ENCODE assay signal across 26 cellular contexts in genomic region chr7:54969190-54969967, GRCh38. TPM values are rescaled to one million over a fixed set of nuclear protein-coding genes. Genes with fewer than 3 reads are reported as not detected.
DNase-seq lines count a peak whose midpoint lies in the region; ATAC-seq, FAIRE-seq and TF ChIP-seq lines count a peak whose summit lies in the region.
"Had no signal": no experiment of that assay in that cellular context is flagged by ENCODE, and none has a peak within 500 bp of the region (broad histone marks: within the 10 kb centered on the region; RNA-seq: fewer than 3 reads in every experiment).

No MANE protein-coding gene starts in this region.

- dilution Hi-C loops in endothelial cell of umbilical vein (cut with MboI; ENCODE audit: extremely low pct_ligation_motif_present, low sequenced_read_pairs), result no loop called here

- H3K27me3 ChIP-seq in GM23248 (replicated peaks; ENCODE audit: insufficient read depth) (no peaks in the 10 kb centered on the region), PC-9 (ENCODE audit: insufficient read depth, low read depth) (no peaks in the 10 kb centered on the region), endothelial cell of umbilical vein (ENCODE audit: control insufficient read depth in 2 of 2, insufficient read depth in 2 of 2, low read length in 2 of 2) (peaks cover 1 to 21% of the 10 kb centered on the region in 2 experiments), osteoblast (ENCODE audit: insufficient read depth, low read length) (no peaks in the 10 kb centered on the region)
- H3K27me3 ChIP-seq: gastrocnemius medialis, hepatocyte, sigmoid colon, upper lobe of left lung had no signal

- CTCF ChIA-PET in PC-9 (lab: Charles Lee), result no interaction called here
- CTCF ChIA-PET in endothelial cell of umbilical vein (lab: Charles Lee), result interaction anchor here (2.2 kb wide), 1 partner anchor 286 kb away, joined by 5 read pairs; no protein-coding TSS in a partner anchor

- peaks cover 9% of the 10 kb centered on the region for H3K4me1 ChIP-seq in GM23248 (ENCODE audit: insufficient read depth)
- H3K4me1 ChIP-seq in PC-9 (replicated peaks; ENCODE audit: insufficient read depth), result peaks cover 44% of the 10 kb centered on the region
- no peaks in the 10 kb centered on the region for H3K4me1 ChIP-seq in endothelial cell of umbilical vein (ENCODE audit: control insufficient read depth, extremely low read depth, insufficient read depth, low read length)
- H3K4me1 ChIP-seq in osteoblast (ENCODE audit: insufficient read depth, low read length), result peaks cover 9% of the 10 kb centered on the region
- H3K4me1 ChIP-seq: gastrocnemius medialis, upper lobe of left lung had no signal

- in situ Hi-C loops in GM23248 (cut with MboI), result no loop called here

- ATAC-seq in HG02970 (IDR thresholded peaks at IDR 0.05; ENCODE audit: low FRiP score, unreplicated experiment), result no peak
- ATAC-seq: activated CD8-positive, alpha-beta memory T cell treated with anti-CD3 and anti-CD28 coated beads, Interleukin-2, amount 10 ng/mL, durations not matched to agents 7 days and 5 days; esophagus mucosa; gastrocnemius medialis; left lobe of liver; Right ventricle myocardium inferior; stimulated activated naive B cell treated with anti-CD40 and anti-IgM and Interleukin-4, amounts not matched to agents 10 μg/mL and 1 μg/mL and 100 μg/mL, for 72 hours had no signal

- intact Hi-C loops in PC-9 (cut with micrococcal nuclease; ENCODE audit: unreplicated experiment) (loop anchor here (5.0 kb wide), 1 partner anchor 92 kb away; no protein-coding TSS in a partner anchor), endothelial cell of umbilical vein (cut with micrococcal nuclease) (no loop called here)

- TF ChIP-seq CTCF in PC-9 (conservative IDR thresholded peaks at IDR 0.05) (no peak), endothelial cell of umbilical vein (IDR thresholded peaks at IDR 0.05; ENCODE audit: extremely low read depth in 1 of 2, insufficient read depth in 1 of 2, low read depth in 1 of 2, low read length in 2 of 2) (no peak), osteoblast (IDR thresholded peaks at IDR 0.05; ENCODE audit: extremely low read depth, low read depth, low read length) (no peak)

- H3K4me2 ChIP-seq in GM23248 (ENCODE audit: unreplicated experiment), result no peak overlapping the region
- H3K4me2 ChIP-seq in PC-9, result 0 out of 2 replicates have a peak overlapping the region, but pooled peaks have one; percentile 1
- no peak overlapping the region for H3K4me2 ChIP-seq in endothelial cell of umbilical vein (ENCODE audit: insufficient read depth, low read length)
- H3K4me2 ChIP-seq in osteoblast (ENCODE audit: insufficient read depth, low read length), result peak overlapping the region; percentile 36
- H3K4me2 ChIP-seq: hepatocyte had no signal

- 76 to 77% methylated on average over 13 of the region's 13 CpGs for WGBS in GM23248 (ENCODE audit: low coverage in 1 of 2, low lambda C conversion rate in 2 of 2, missing lambda C conversion rate in 2 of 2), 2 experiments

- no peak overlapping the region for H2AFZ ChIP-seq in GM23248
- H2AFZ ChIP-seq in PC-9, result no peak overlapping the region
- H2AFZ ChIP-seq in endothelial cell of umbilical vein (ENCODE audit: low read depth, low read length), result no peak overlapping the region
- H2AFZ ChIP-seq in osteoblast (ENCODE audit: low read length), result no peak overlapping the region
- H2AFZ ChIP-seq: hepatocyte had no signal

- H3K79me2 ChIP-seq in GM23248 (ENCODE audit: insufficient read depth) (no peaks in the 10 kb centered on the region), PC-9 (ENCODE audit: low read depth) (no peaks in the 10 kb centered on the region), endothelial cell of umbilical vein (ENCODE audit: control insufficient read depth, insufficient read depth, low read length) (no peaks in the 10 kb centered on the region), osteoblast (ENCODE audit: insufficient read depth, low read length) (no peaks in the 10 kb centered on the region)
- H3K79me2 ChIP-seq: hepatocyte had no signal

- H3K27ac ChIP-seq in GM23248, result no peak overlapping the region
- H3K27ac ChIP-seq in PC-9, result peak overlapping the region; percentile 89
- H3K27ac ChIP-seq in endothelial cell of umbilical vein (ENCODE audit: insufficient read depth, low read depth, low read length), result no peak overlapping the region
- peak overlapping the region; percentile 34 for H3K27ac ChIP-seq in osteoblast (ENCODE audit: low read depth, low read length)
- H3K27ac ChIP-seq: gastrocnemius medialis, hepatocyte, sigmoid colon, upper lobe of left lung had no signal

- H4K20me1 ChIP-seq in GM23248 (ENCODE audit: insufficient read depth), result no peaks in the 10 kb centered on the region
- H4K20me1 ChIP-seq in PC-9 (ENCODE audit: insufficient read depth), result no peaks in the 10 kb centered on the region
- H4K20me1 ChIP-seq in endothelial cell of umbilical vein (replicated peaks; ENCODE audit: control insufficient read depth, extremely low read depth, insufficient read depth, low read length), result no peaks in the 10 kb centered on the region
- no peaks in the 10 kb centered on the region for H4K20me1 ChIP-seq in osteoblast (ENCODE audit: insufficient read depth, low read length)

- POLR2A ChIA-PET in PC-9 (lab: Charles Lee; ENCODE audit: unreplicated experiment), result interaction anchor here (0.5 to 1.0 kb wide), 9 partner anchors 10 to 307 kb away, joined by 3 to 16 read pairs (median 5); partner anchors contain the start of gene EGFR
- POLR2A ChIA-PET in endothelial cell of umbilical vein (lab: Charles Lee), result no interaction called here

- H3K36me3 ChIP-seq in GM23248 (ENCODE audit: low read depth) (no peaks in the 10 kb centered on the region), PC-9 (ENCODE audit: low read depth) (peaks cover 13% of the 10 kb centered on the region), endothelial cell of umbilical vein (ENCODE audit: control insufficient read depth in 2 of 2, extremely low read depth in 1 of 2, insufficient read depth in 2 of 2, low read length in 2 of 2) (no peaks in the 10 kb centered on the region), osteoblast (ENCODE audit: insufficient read depth, low read length) (no peaks in the 10 kb centered on the region)
- H3K36me3 ChIP-seq: gastrocnemius medialis, sigmoid colon, upper lobe of left lung had no signal

- no peak overlapping the region for H3K9ac ChIP-seq in GM23248
- H3K9ac ChIP-seq in endothelial cell of umbilical vein (replicated peaks; ENCODE audit: extremely low read depth, insufficient read depth, low read length), result no peak overlapping the region

- H3K9me2 ChIP-seq in GM23248 (ENCODE audit: insufficient read depth) (no peaks in the 10 kb centered on the region), PC-9 (ENCODE audit: insufficient read depth) (no peaks in the 10 kb centered on the region)

- peak; percentile 51 for DNase-seq in GM23248
- DNase-seq in PC-9, result peak; percentile 38 to 70
- DNase-seq in endothelial cell of umbilical vein (ENCODE audit: low read depth, low spot score), result no peak
- DNase-seq in osteoblast (ENCODE audit: insufficient read length, low spot score, missing footprints), result no peak
- DNase-seq in SW480 (ENCODE audit: low spot score), result no peak
- no peak for DNase-seq in NCI-H1105 (lab: John Stamatoyannopoulos, UW)
- DNase-seq: activated CD4-positive, alpha-beta T cell treated with anti-CD3 and anti-CD28 coated beads, Interleukin-2, amount 10 ng/mL, durations not matched to agents 7 days and 5 days; activated CD8-positive, alpha-beta memory T cell treated with anti-CD3 and anti-CD28 coated beads, Interleukin-2, amount 10 ng/mL, durations not matched to agents 7 days and 5 days; activated naive CD4-positive, alpha-beta T cell; activated T-cell treated with anti-CD3 and anti-CD28 coated beads, Interleukin-2, amount 50 U/mL, for 48 hours; effector CD8-positive, alpha-beta T cell; gastrocnemius medialis; mesendoderm; NCI-H1092 treated with DMSO at 0.1 percent for 48 hours; NCI-H2081; NCI-H82; sigmoid colon; stimulated activated CD4-positive, alpha-beta T cell treated with anti-CD3 and anti-CD28 coated beads, Interleukin-15, amount 100 ng/mL, for 24 hours; stimulated activated naive B cell treated with anti-CD40 and anti-IgM and Interleukin-4, amounts not matched to agents 10 μg/mL and 1 μg/mL and 100 μg/mL, for 72 hours had no signal

- TF ChIP-seq POLR2A in endothelial cell of umbilical vein (IDR thresholded peaks at IDR 0.05; ENCODE audit: low read depth, low read length), result no peak

- H3K4me3 ChIP-seq in GM23248 (no peak overlapping the region), PC-9 (no peak overlapping the region), endothelial cell of umbilical vein (replicated peaks in 1 of 3; ENCODE audit: insufficient read depth in 1 of 3, low read depth in 1 of 3, low read length in 3 of 3) (no peak overlapping the region), osteoblast (ENCODE audit: insufficient read depth, low read length) (no peak overlapping the region)
- H3K4me3 ChIP-seq: gastrocnemius medialis, hepatocyte, sigmoid colon, upper lobe of left lung had no signal

- no peak for FAIRE-seq in endothelial cell of umbilical vein (lab: Jason Lieb, UNC)
- FAIRE-seq: GM12892 had no signal

- no peaks in the 10 kb centered on the region for H3K9me1 ChIP-seq in endothelial cell of umbilical vein (replicated peaks; ENCODE audit: control insufficient read depth, extremely low read depth, insufficient read depth, low read length)

- H3F3A ChIP-seq in GM23248 (ENCODE audit: insufficient read depth) (peaks cover 3% of the 10 kb centered on the region; the same call in 1 of the 2 replicates), PC-9 (ENCODE audit: insufficient read depth, low read depth) (peaks cover 32% of the 10 kb centered on the region)

- BruUV-seq in PC-9 (replicated peaks; lab: Mats Ljungman, UMichigan) (no TSS peak), endothelial cell of umbilical vein (replicated peaks; lab: Mats Ljungman, UMichigan) (no TSS peak)

- no peaks in the 10 kb centered on the region for H3K9me3 ChIP-seq in GM23248 (ENCODE audit: low read depth)
- peaks cover 46% of the 10 kb centered on the region for H3K9me3 ChIP-seq in PC-9 (ENCODE audit: insufficient read depth, low read depth)
- no peaks in the 10 kb centered on the region for H3K9me3 ChIP-seq in endothelial cell of umbilical vein (replicated peaks; ENCODE audit: control insufficient read depth, insufficient read depth, low read length)
- H3K9me3 ChIP-seq in osteoblast (ENCODE audit: low read depth, low read length), result no peaks in the 10 kb centered on the region

RNA-seq across cellular contexts. Expression of gene EGFR, which starts 49.4 kb away (rescaled TPM):
- 53.5 and 55.0 TPM in 2 replicates for total RNA-seq in GM23248 (2014; rRNA removed; shearing (Covaris generic))
- polyA plus RNA-seq in GM23248 (2016; fragmentation: Nextera tagmentation; extraction: Ambion mirVana) (48.7 and 50.9 TPM in 2 replicates), endothelial cell of umbilical vein (1.3 and 1.5 TPM in 2 replicates)
- total RNA-seq in PC-9 (2021) (324 and 342 TPM in 2 replicates), endothelial cell of umbilical vein (4.1 and 5.0 TPM in 2 replicates), osteoblast (104 and 110 TPM in 2 replicates)
- 1.1 and 1.3 TPM in 2 replicates for polyA plus RNA-seq in endothelial cell of umbilical vein (2011; cell fraction: cytosol; rRNA removed)
- 5.9 and 6.5 TPM in 2 replicates for polyA plus RNA-seq in endothelial cell of umbilical vein (2011; cell fraction: nucleus; rRNA removed)
- polyA plus RNA-seq in endothelial cell of umbilical vein (2012), result 4.5 and 4.6 TPM in 2 replicates
- 5.4 and 7.0 TPM in 2 replicates for polyA minus RNA-seq in endothelial cell of umbilical vein
- polyA minus RNA-seq in endothelial cell of umbilical vein (2011; cell fraction: cytosol; rRNA and poly(A)+ RNA removed), result 35.1 TPM
- 6.3 and 7.0 TPM in 2 replicates for polyA minus RNA-seq in endothelial cell of umbilical vein (2011; cell fraction: nucleus; rRNA and poly(A)+ RNA removed)
- total RNA-seq: activated CD4-positive, alpha-beta T cell treated with anti-CD3 and anti-CD28 coated beads, Interleukin-2, amount 10 ng/mL, durations not matched to agents 7 days and 5 days; activated CD8-positive, alpha-beta memory T cell treated with anti-CD3 and anti-CD28 coated beads, Interleukin-2, amount 10 ng/mL, durations not matched to agents 7 days and 5 days had no signal

Comparison
In these comparisons a context has a peak if more than half of its experiments do, and no peak if none do; other contexts are left out.
1. DNase-seq: peak in GM23248 (single experiment) and PC-9 (2 of 2); none in endothelial cell of umbilical vein (single experiment), osteoblast (single experiment), SW480 (single experiment) and NCI-H1105 (single experiment).
2. H3K27ac ChIP-seq: peak in PC-9 (single experiment) and osteoblast (single experiment); none in GM23248 (single experiment) and endothelial cell of umbilical vein (single experiment).
3. H3K4me2 ChIP-seq: peak in PC-9 (single experiment) and osteoblast (single experiment); none in GM23248 (single experiment) and endothelial cell of umbilical vein (single experiment).